ENCODE assay signal across 18 cellular contexts in the genomic region with DNA sequence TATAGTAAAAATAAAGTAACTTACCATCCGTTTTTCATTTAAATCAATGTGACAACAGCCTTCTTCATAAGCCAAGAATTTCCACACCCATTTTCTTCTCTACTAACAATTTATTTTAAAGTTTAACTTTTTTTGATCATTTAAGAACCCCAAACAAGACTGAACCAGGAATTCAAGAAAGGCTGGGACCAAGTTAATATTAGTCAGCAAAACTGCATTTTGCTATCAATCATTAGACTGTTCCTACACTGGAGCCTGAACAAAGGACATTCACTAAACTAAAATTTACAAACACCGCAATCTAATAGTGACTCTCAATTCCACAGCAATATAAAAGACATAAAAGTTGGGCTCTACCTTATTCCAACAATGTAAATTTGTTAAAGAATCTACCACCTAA.
"Had no signal": no experiment of that assay in that cellular context is flagged by ENCODE, and none has a peak within 500 bp of the region (broad histone marks: within the 10 kb centered on the region; RNA-seq: fewer than 3 reads in every experiment).

No MANE protein-coding gene starts in this region.

- DNase-seq: cortex of kidney; dorsolateral prefrontal cortex; effector CD8-positive, alpha-beta T cell; kidney glomerular epithelial cell; left ventricle myocardium inferior; lower lobe of right lung; mesendoderm; naive B cell; nephron progenitor cell; psoas muscle; small intestine; stimulated activated CD4-positive, alpha-beta T cell treated with anti-CD3 and anti-CD28 coated beads, Interleukin-12 subunit alpha, Interleukin-12 subunit beta, amount 100 ng/mL, for 4 hours; stimulated activated naive CD4-positive, alpha-beta T cell treated with Interleukin-2 at 50 U/mL for 16 hours; trophoblast cell had no signal

- H3K9me3 ChIP-seq: lower lobe of right lung, psoas muscle had no signal

- H2AFZ ChIP-seq: parathyroid adenoma had no signal

- H3K27me3 ChIP-seq: dorsolateral prefrontal cortex had no signal

- H3K4me1 ChIP-seq: lower lobe of right lung, parathyroid adenoma, psoas muscle had no signal

- H3K27ac ChIP-seq: dorsolateral prefrontal cortex, left ventricle myocardium inferior, lower lobe of right lung, parathyroid adenoma, psoas muscle had no signal

- H3K4me3 Mint-ChIP-seq: naive B cell, nephron progenitor cell had no signal

- H3K27ac Mint-ChIP-seq: nephron progenitor cell had no signal

- H3K4me1 Mint-ChIP-seq: nephron progenitor cell had no signal

- H3K36me3 ChIP-seq: left ventricle myocardium inferior had no signal

- FAIRE-seq: frontal cortex, small intestine, urothelium cell line had no signal

- H3K27me3 Mint-ChIP-seq: naive B cell had no signal

- H3K4me3 ChIP-seq: dorsolateral prefrontal cortex, left ventricle myocardium inferior, lower lobe of right lung, psoas muscle had no signal

- ATAC-seq: esophagus mucosa, lower lobe of right lung, psoas muscle had no signal

- H3K9ac ChIP-seq: parathyroid adenoma had no signal
